ENCODE assay signal across 16 cellular contexts in the genomic region with DNA sequence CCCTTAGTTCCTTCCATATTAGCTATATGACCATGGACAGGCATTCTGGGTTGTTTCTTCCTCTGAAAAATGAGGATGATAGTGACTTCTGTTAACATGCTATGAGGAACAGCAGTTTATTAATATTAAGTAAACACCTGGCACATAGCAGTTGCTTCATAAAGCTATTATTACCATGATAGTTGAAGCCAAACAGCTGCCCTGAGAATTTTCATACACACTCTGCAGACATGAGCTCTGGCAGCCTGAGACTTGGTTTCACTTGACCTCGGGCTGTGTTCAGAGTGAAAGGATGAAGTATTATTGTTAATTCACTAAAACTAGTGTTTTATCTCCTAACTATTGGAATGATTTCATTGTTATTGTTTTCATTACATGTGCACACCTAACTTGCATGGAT. TPM values are rescaled to one million over a fixed set of nuclear protein-coding genes. Genes with fewer than 3 reads are reported as not detected.
DNase-seq lines count a peak whose midpoint lies in the region; ATAC-seq and TF ChIP-seq lines count a peak whose summit lies in the region.
"Had no signal": no experiment of that assay in that cellular context is flagged by ENCODE, and none has a peak within 500 bp of the region (broad histone marks: within the 10 kb centered on the region; RNA-seq: fewer than 3 reads in every experiment).

No MANE protein-coding gene starts in this region.

- DNase-seq in myocyte (ENCODE audit: low read depth) = peak; percentile 66
- DNase-seq in osteoblast (ENCODE audit: insufficient read length, low spot score, missing footprints) = peak; percentile 18
- DNase-seq in uterus = no peak
- DNase-seq: Caco-2; Calu3; CD4-positive, alpha-beta T cell; CD8-positive, alpha-beta T cell; GF-D8 had no signal

- no peaks in the 10 kb centered on the region for H3K4me1 ChIP-seq in HEK293 (ENCODE audit: control insufficient read depth, insufficient read depth, low read length)
- no peaks in the 10 kb centered on the region for H3K4me1 ChIP-seq in osteoblast (ENCODE audit: insufficient read depth, low read length)
- no peaks in the 10 kb centered on the region for H3K4me1 ChIP-seq in uterus
- H3K4me1 ChIP-seq: Caco-2 had no signal

- H3K9me3 Mint-ChIP-seq in activated T-helper 17 cell treated with anti-CD3 and anti-CD28 coated beads, Interleukin-2, amount 50 U/mL, for 72 hours = no peaks in the 10 kb centered on the region
- H3K9me3 Mint-ChIP-seq: CD4-positive, alpha-beta T cell; CD8-positive, alpha-beta T cell had no signal

- H3K27ac ChIP-seq in HEK293 (ENCODE audit: extremely low read depth, low read depth, low read length) = no peak overlapping the region
- H3K27ac ChIP-seq in osteoblast (ENCODE audit: low read depth, low read length) = no peak overlapping the region
- H3K27ac ChIP-seq in uterus = no peak overlapping the region
- H3K27ac ChIP-seq: 22Rv1; A549; BLaER1 treated with 17β-estradiol and CSF1 and Interleukin-3, amounts not matched to agents 10 nM and 100 nM; C4-2B had no signal

- TF ChIP-seq CTCF in HEK293 (tag by site-specific recombination; IDR thresholded peaks at IDR 0.05) (no peak), osteoblast (IDR thresholded peaks at IDR 0.05; ENCODE audit: extremely low read depth, low read depth, low read length) (no peak), uterus (IDR thresholded peaks at IDR 0.05) (no peak)

- H3K9me3 ChIP-seq in HEK293 (ENCODE audit: control insufficient read depth, insufficient read depth, low read depth, low read length) (no peaks in the 10 kb centered on the region), osteoblast (ENCODE audit: low read depth, low read length) (no peaks in the 10 kb centered on the region), uterus (no peaks in the 10 kb centered on the region)
- H3K9me3 ChIP-seq: A549; BLaER1 treated with 17β-estradiol and CSF1 and Interleukin-3, amounts not matched to agents 10 nM and 100 nM; Caco-2 had no signal

- no peak overlapping the region for H3K4me2 ChIP-seq in osteoblast (ENCODE audit: insufficient read depth, low read length)
- H3K4me2 ChIP-seq: A549; BLaER1 treated with 17β-estradiol and CSF1 and Interleukin-3, amounts not matched to agents 10 nM and 100 nM had no signal

- H3K27me3 Mint-ChIP-seq in activated T-helper 17 cell treated with anti-CD3 and anti-CD28 coated beads, Interleukin-2, amount 50 U/mL, for 72 hours = peaks cover 9% of the 10 kb centered on the region
- H3K27me3 Mint-ChIP-seq: B cell had no signal

- CTCF ChIA-PET in HEK293 (lab: Yijun Ruan, JAX) = interaction anchor here (0.6 to 9.2 kb wide), 30 partner anchors 9 to 1282 kb away, joined by 3 to 189 read pairs (median 8); partner anchors contain the start of genes HILPDA and RBM28

- H3K79me2 ChIP-seq in osteoblast (ENCODE audit: insufficient read depth, low read length) = no peaks in the 10 kb centered on the region

- ATAC-seq in activated T-helper 17 cell treated with anti-CD3 and anti-CD28 coated beads, Interleukin-2, amount 50 U/mL, for 72 hours (replicated peaks) = no peak
- ATAC-seq in GM18907 (IDR thresholded peaks at IDR 0.05; ENCODE audit: unreplicated experiment) = no peak
- ATAC-seq: A549; CD8-positive, alpha-beta T cell had no signal

- no peaks in the 10 kb centered on the region for H3K36me3 Mint-ChIP-seq in activated T-helper 17 cell treated with anti-CD3 and anti-CD28 coated beads, Interleukin-2, amount 50 U/mL, for 72 hours (ENCODE audit: low read depth)
- H3K36me3 Mint-ChIP-seq: CD8-positive, alpha-beta T cell had no signal

- no peaks in the 10 kb centered on the region for H3K36me3 ChIP-seq in HEK293 (ENCODE audit: control insufficient read depth in 2 of 2, insufficient read depth in 1 of 2, low read length in 2 of 2)
- no peaks in the 10 kb centered on the region for H3K36me3 ChIP-seq in osteoblast (ENCODE audit: insufficient read depth, low read length)
- H3K36me3 ChIP-seq in uterus = no peaks in the 10 kb centered on the region
- H3K36me3 ChIP-seq: BLaER1 treated with 17β-estradiol and CSF1 and Interleukin-3, amounts not matched to agents 10 nM and 100 nM had no signal

- POLR2A ChIA-PET in HEK293 (lab: Yijun Ruan, JAX) = no interaction called here

- H3K4me1 Mint-ChIP-seq in activated T-helper 17 cell treated with anti-CD3 and anti-CD28 coated beads, Interleukin-2, amount 50 U/mL, for 72 hours = peaks cover 5% of the 10 kb centered on the region
- H3K4me1 Mint-ChIP-seq: B cell had no signal

- H2AFZ ChIP-seq in osteoblast (ENCODE audit: low read length) = no peak overlapping the region

- TF ChIP-seq POLR2A in uterus (IDR thresholded peaks at IDR 0.05) = no peak

- intact Hi-C loops in uterus (cut with DNase I; ENCODE audit: low total_unique reads) = loop anchor here (5.0 kb wide), 1 partner anchor 37 kb away; no protein-coding TSS in a partner anchor

- H4K20me1 ChIP-seq in osteoblast (ENCODE audit: insufficient read depth, low read length) = no peaks in the 10 kb centered on the region
- H4K20me1 ChIP-seq: BLaER1 treated with 17β-estradiol and CSF1 and Interleukin-3, amounts not matched to agents 10 nM and 100 nM had no signal

- no peak overlapping the region for H3K4me3 Mint-ChIP-seq in activated T-helper 17 cell treated with anti-CD3 and anti-CD28 coated beads, Interleukin-2, amount 50 U/mL, for 72 hours
- H3K4me3 Mint-ChIP-seq: B cell; CD4-positive, alpha-beta T cell; CD8-positive, alpha-beta T cell had no signal

- H3K27me3 ChIP-seq in osteoblast (ENCODE audit: insufficient read depth, low read length) (no peaks in the 10 kb centered on the region), uterus (no peaks in the 10 kb centered on the region)
- H3K27me3 ChIP-seq: BLaER1 treated with 17β-estradiol and CSF1 and Interleukin-3, amounts not matched to agents 10 nM and 100 nM had no signal

- H3K4me3 ChIP-seq in HEK293 (ENCODE audit: low read depth, low read length) = no peak overlapping the region
- H3K4me3 ChIP-seq in osteoblast (ENCODE audit: insufficient read depth, low read length) = no peak overlapping the region
- H3K4me3 ChIP-seq in uterus = no peak overlapping the region
- H3K4me3 ChIP-seq: A549; BLaER1 treated with 17β-estradiol and CSF1 and Interleukin-3, amounts not matched to agents 10 nM and 100 nM had no signal

- no peak overlapping the region for H3K27ac Mint-ChIP-seq in activated T-helper 17 cell treated with anti-CD3 and anti-CD28 coated beads, Interleukin-2, amount 50 U/mL, for 72 hours
- H3K27ac Mint-ChIP-seq: B cell; CD4-positive, alpha-beta T cell; CD8-positive, alpha-beta T cell had no signal

TF ChIP-seq in HEK293, 187 proteins besides CTCF, POLR2A, EP300 and RAD21:
- TF ChIP-seq ZNF521 (tag by site-specific recombination; IDR thresholded peaks at IDR 0.05) = no peak
- 0 out of 2 replicates have a peak, but pooled peaks have one; percentile 6 for TF ChIP-seq ZNF664 (tag by site-specific recombination; IDR thresholded peaks at IDR 0.05)
- no peak for TF ChIP-seq ZBTB20 (tag by site-specific recombination; IDR thresholded peaks at IDR 0.05)
- TF ChIP-seq ZNF677 (tag by site-specific recombination; IDR thresholded peaks at IDR 0.05) = no peak

RNA-seq across cellular contexts. Expression of gene IMPDH1, which starts 15.2 kb away (rescaled TPM):
- 34.3 and 35.4 TPM in 2 replicates for total RNA-seq in myocyte
- 46.3 TPM for polyA plus RNA-seq in myocyte (2012)
- total RNA-seq in osteoblast = 31.5 and 35.8 TPM in 2 replicates
- total RNA-seq in activated T-helper 17 cell treated with anti-CD3 and anti-CD28 coated beads, Interleukin-2, amount 50 U/mL, for 72 hours = 10 to 100 TPM; 62.7 to 95.6 TPM
- 10 to 100 TPM; 11.9 to 53.3 (median 32.8) TPM for total RNA-seq in uterus

RNA-seq across cellular contexts. Expression of gene HILPDA, which starts 30.7 kb away (rescaled TPM):
- 7.3 and 10.0 TPM in 2 replicates for total RNA-seq in myocyte
- 13.4 TPM for polyA plus RNA-seq in myocyte (2012)
- total RNA-seq in osteoblast = 10.9 and 13.8 TPM in 2 replicates
- total RNA-seq in activated T-helper 17 cell treated with anti-CD3 and anti-CD28 coated beads, Interleukin-2, amount 50 U/mL, for 72 hours = 1,000 to 10,000 TPM in 1 of 2 donors, 10 to 100 TPM in 1; 72.9 to 1,213 TPM
- total RNA-seq in uterus = 10 to 100 TPM; 14.4 to 55.6 (median 31.3) TPM

RNA-seq across cellular contexts. Expression of gene METTL2B, which starts 51.6 kb away (rescaled TPM):
- 54.5 and 63.3 TPM in 2 replicates for total RNA-seq in myocyte
- polyA plus RNA-seq in myocyte (2012) = 30.4 TPM
- total RNA-seq in osteoblast = 29.5 and 30.8 TPM in 2 replicates
- total RNA-seq in activated T-helper 17 cell treated with anti-CD3 and anti-CD28 coated beads, Interleukin-2, amount 50 U/mL, for 72 hours = 10 to 100 TPM; 29.5 to 49.5 TPM
- total RNA-seq in uterus = 10 to 100 TPM; 15.0 to 45.7 (median 26.5) TPM

Comparison
In these comparisons a context has a peak if more than half of its experiments do, and no peak if none do; other contexts are left out.
1. DNase-seq: peak in myocyte (single experiment) and osteoblast (single experiment); none in uterus (0 of 2).